27 cellular contexts compared by ENCODE assay signal in the genomic region with DNA sequence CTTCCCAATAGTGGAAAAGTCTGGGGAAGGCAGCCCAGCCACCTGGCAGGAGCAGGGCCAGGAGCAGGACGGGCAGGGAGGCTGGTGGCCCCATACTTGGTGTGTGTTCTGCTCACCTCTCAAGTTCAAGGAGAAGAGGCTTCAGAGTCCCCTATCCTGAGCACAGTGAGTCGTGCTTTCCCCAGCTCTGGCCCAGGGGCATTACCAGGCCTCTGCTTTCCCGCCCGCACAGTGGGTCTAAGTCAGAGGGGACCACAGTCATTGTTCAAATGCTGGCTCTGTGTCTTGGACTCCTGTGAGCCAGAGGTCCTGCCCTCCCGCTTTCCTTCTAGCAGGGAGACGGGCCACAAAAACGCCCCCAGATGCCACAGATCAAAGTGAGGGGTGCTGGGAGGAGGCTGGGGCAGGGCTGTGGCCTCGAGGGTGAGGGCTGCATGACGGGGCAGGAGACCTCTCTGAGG. TPM values are rescaled to one million over a fixed set of nuclear protein-coding genes. Genes with fewer than 3 reads are reported as not detected.
DNase-seq lines count a peak whose midpoint lies in the region; ATAC-seq lines count a peak whose summit lies in the region.
"Had no signal": no experiment of that assay in that cellular context is flagged by ENCODE, and none has a peak within 500 bp of the region (broad histone marks: within the 10 kb centered on the region; RNA-seq: fewer than 3 reads in every experiment).

No MANE protein-coding gene starts in this region.

- peaks cover 4% of the 10 kb centered on the region for H3K27me3 Mint-ChIP-seq in activated CD4-positive, alpha-beta T cell treated with anti-CD3 and anti-CD28 coated beads for 36 hours
- peaks cover 10% of the 10 kb centered on the region for H3K27me3 Mint-ChIP-seq in activated T-cell treated with anti-CD3 and anti-CD28 coated beads, Interleukin-2, amount 50 U/mL, for 72 hours (ENCODE audit: low read depth)

- H3K36me3 Mint-ChIP-seq in activated CD4-positive, alpha-beta T cell treated with anti-CD3 and anti-CD28 coated beads for 36 hours (ENCODE audit: low read depth): no peaks in the 10 kb centered on the region
- H3K36me3 Mint-ChIP-seq in activated T-cell treated with anti-CD3 and anti-CD28 coated beads, Interleukin-2, amount 50 U/mL, for 72 hours (ENCODE audit: insufficient read depth in 2 of 2): peaks cover 1 to 3% of the 10 kb centered on the region in 2 donors
- H3K36me3 Mint-ChIP-seq: CD4-positive, CD25-positive, alpha-beta regulatory T cell had no signal

- peaks cover 0 to 95% (median 63%) of the 10 kb centered on the region in 11 experiments; a peak in 17 of 22 replicates for H3K36me3 ChIP-seq in BLaER1 treated with 17β-estradiol and CSF1 and Interleukin-3, amounts not matched to agents 10 nM and 100 nM
- H3K36me3 ChIP-seq: Peyer's patch, SJCRH30, transverse colon had no signal

- intact Hi-C loops in activated CD4-positive, alpha-beta T cell treated with anti-CD3 and anti-CD28 coated beads for 36 hours (cut with DNase I, micrococcal nuclease): no loop called here
- intact Hi-C loops in right cardiac atrium (cut with DNase I): no loop called here
- intact Hi-C loops in posterior vena cava (cut with DNase I): no loop called here

- no peak overlapping the region for H3K4me3 ChIP-seq in BLaER1 treated with 17β-estradiol and CSF1 and Interleukin-3, amounts not matched to agents 10 nM and 100 nM
- no peak overlapping the region for H3K4me3 ChIP-seq in right cardiac atrium (ENCODE audit: low read length)
- H3K4me3 ChIP-seq: heart left ventricle, Peyer's patch, SJCRH30, transverse colon had no signal

- H3K4me1 ChIP-seq in BLaER1 treated with 17β-estradiol and CSF1 and Interleukin-3, amounts not matched to agents 10 nM and 100 nM: peaks cover 9 to 19% (median 13%) of the 10 kb centered on the region in 10 experiments; a peak in 18 of 20 replicates
- H3K4me1 ChIP-seq in right cardiac atrium (ENCODE audit: control insufficient read depth, insufficient read depth, low read length): no peaks in the 10 kb centered on the region
- H3K4me1 ChIP-seq: heart left ventricle, parathyroid adenoma, Peyer's patch, transverse colon had no signal

- peaks cover 0 to 45% (median 0%) of the 10 kb centered on the region in 11 experiments; a peak in 3 of 22 replicates for H4K20me1 ChIP-seq in BLaER1 treated with 17β-estradiol and CSF1 and Interleukin-3, amounts not matched to agents 10 nM and 100 nM

- no peak overlapping the region for H3K27ac Mint-ChIP-seq in activated CD4-positive, alpha-beta T cell treated with anti-CD3 and anti-CD28 coated beads for 36 hours
- no peak overlapping the region for H3K27ac Mint-ChIP-seq in activated T-cell treated with anti-CD3 and anti-CD28 coated beads, Interleukin-2, amount 50 U/mL, for 72 hours
- H3K27ac Mint-ChIP-seq: activated CD8-positive, alpha-beta T cell treated with anti-CD3 and anti-CD28 coated beads, Interleukin-2, amount 10 ng/mL, durations not matched to agents 7 days and 5 days; CD4-positive, CD25-positive, alpha-beta regulatory T cell; nephron progenitor cell had no signal

- peak overlapping the region in 7 of 11 experiments; percentile 4 to 61 (median 32); a peak in 7 of 22 replicates for H3K27ac ChIP-seq in BLaER1 treated with 17β-estradiol and CSF1 and Interleukin-3, amounts not matched to agents 10 nM and 100 nM
- no peak overlapping the region for H3K27ac ChIP-seq in right cardiac atrium (ENCODE audit: low read length)
- H3K27ac ChIP-seq: 22Rv1, heart left ventricle, parathyroid adenoma, Peyer's patch, SJCRH30, transverse colon had no signal

- POLR2A ChIA-PET in activated CD4-positive, alpha-beta T cell treated with anti-CD3 and anti-CD28 coated beads for 36 hours (lab: Charles Lee): no interaction called here

- DNase-seq in activated CD4-positive, alpha-beta T cell treated with anti-CD3 and anti-CD28 coated beads for 36 hours: peak; percentile 4
- DNase-seq in activated CD4-positive, alpha-beta T cell treated with anti-CD3 and anti-CD28 coated beads, Interleukin-2, amount 50 U/mL, for 4 hours: no peak
- DNase-seq in right cardiac atrium (peak in 2 of 3 donors; percentile 26 to 40), posterior vena cava (ENCODE audit: low spot score) (peak; percentile 68), HT-29 (ENCODE audit: low spot score) (no peak), NAMALWA (ENCODE audit: low spot score) (no peak)
- no peak for DNase-seq in activated T-cell treated with anti-CD3 and anti-CD28 coated beads, Interleukin-2, amount 50 U/mL, for 72 hours
- DNase-seq: activated CD8-positive, alpha-beta T cell treated with anti-CD3 and anti-CD28 coated beads, Interleukin-2, amount 10 ng/mL, durations not matched to agents 7 days and 5 days; activated T-cell treated with anti-CD3 and anti-CD28 coated beads for 4 hours; caudate nucleus; CD4-positive, CD25-positive, alpha-beta regulatory T cell; DND-41; GOT3; mammary epithelial cell; NCI-H146; stimulated activated CD4-positive, alpha-beta T cell treated with anti-CD3 and anti-CD28 coated beads, Interleukin-12 subunit alpha, Interleukin-12 subunit beta, amount 100 ng/mL, for 4 hours; stimulated activated CD4-positive, alpha-beta T cell treated with anti-CD3 and anti-CD28 coated beads, Interleukin-4, amount 100 ng/mL, for 1 hour; SW 1271 had no signal

- peak overlapping the region in 2 of 11 experiments; percentile 1 to 4; a peak in 3 of 22 replicates for H3K9ac ChIP-seq in BLaER1 treated with 17β-estradiol and CSF1 and Interleukin-3, amounts not matched to agents 10 nM and 100 nM
- H3K9ac ChIP-seq: parathyroid adenoma had no signal

- H3K9me3 Mint-ChIP-seq in activated CD4-positive, alpha-beta T cell treated with anti-CD3 and anti-CD28 coated beads for 36 hours (ENCODE audit: low read depth): peaks cover 11% of the 10 kb centered on the region
- H3K9me3 Mint-ChIP-seq in activated T-cell treated with anti-CD3 and anti-CD28 coated beads, Interleukin-2, amount 50 U/mL, for 72 hours: peaks cover 6 to 12% of the 10 kb centered on the region in 2 donors

- no peaks in the 10 kb centered on the region; a peak in 1 of 22 replicates for H3K9me3 ChIP-seq in BLaER1 treated with 17β-estradiol and CSF1 and Interleukin-3, amounts not matched to agents 10 nM and 100 nM (replicated peaks in 1 of 11)
- H3K9me3 ChIP-seq in right cardiac atrium (ENCODE audit: control insufficient read depth, low read length): no peaks in the 10 kb centered on the region
- H3K9me3 ChIP-seq: Peyer's patch, SJCRH30, transverse colon had no signal

- H3K4me2 ChIP-seq in BLaER1 treated with 17β-estradiol and CSF1 and Interleukin-3, amounts not matched to agents 10 nM and 100 nM: no peak overlapping the region

- peak; percentile 19 for ATAC-seq in activated CD4-positive, alpha-beta T cell treated with anti-CD3 and anti-CD28 coated beads for 36 hours
- ATAC-seq in right cardiac atrium: peak; percentile 12 to 18
- ATAC-seq in activated T-cell treated with anti-CD3 and anti-CD28 coated beads, Interleukin-2, amount 50 U/mL, for 72 hours (replicated peaks in 1 of 2): no peak
- ATAC-seq: activated CD8-positive, alpha-beta T cell treated with anti-CD3 and anti-CD28 coated beads, Interleukin-2, amount 10 ng/mL, durations not matched to agents 7 days and 5 days; esophagus mucosa had no signal

- no peak overlapping the region for H3K4me3 Mint-ChIP-seq in activated CD4-positive, alpha-beta T cell treated with anti-CD3 and anti-CD28 coated beads for 36 hours
- H3K4me3 Mint-ChIP-seq in activated T-cell treated with anti-CD3 and anti-CD28 coated beads, Interleukin-2, amount 50 U/mL, for 72 hours: no peak overlapping the region
- H3K4me3 Mint-ChIP-seq: activated CD8-positive, alpha-beta T cell treated with anti-CD3 and anti-CD28 coated beads, Interleukin-2, amount 10 ng/mL, durations not matched to agents 7 days and 5 days; CD4-positive, CD25-positive, alpha-beta regulatory T cell; nephron progenitor cell had no signal

- H3K27me3 ChIP-seq in BLaER1 treated with 17β-estradiol and CSF1 and Interleukin-3, amounts not matched to agents 10 nM and 100 nM: no peaks in the 10 kb centered on the region
- H3K27me3 ChIP-seq in right cardiac atrium (ENCODE audit: control insufficient read depth, insufficient read depth): no peaks in the 10 kb centered on the region
- H3K27me3 ChIP-seq: heart left ventricle, Peyer's patch, transverse colon had no signal

- no peaks in the 10 kb centered on the region for H3K4me1 Mint-ChIP-seq in activated CD4-positive, alpha-beta T cell treated with anti-CD3 and anti-CD28 coated beads for 36 hours
- H3K4me1 Mint-ChIP-seq in activated T-cell treated with anti-CD3 and anti-CD28 coated beads, Interleukin-2, amount 50 U/mL, for 72 hours (ENCODE audit: low read depth): no peaks in the 10 kb centered on the region
- H3K4me1 Mint-ChIP-seq: CD4-positive, CD25-positive, alpha-beta regulatory T cell; nephron progenitor cell had no signal

- CTCF ChIA-PET in activated CD4-positive, alpha-beta T cell treated with anti-CD3 and anti-CD28 coated beads for 36 hours (lab: Charles Lee): no interaction called here

- 89% methylated on average over 9 of the region's 9 CpGs for WGBS in right cardiac atrium

RNA-seq across cellular contexts. Expression of a gene that starts 27.6 kb away (rescaled TPM):
- total RNA-seq in activated CD4-positive, alpha-beta T cell treated with anti-CD3 and anti-CD28 coated beads for 36 hours: not detected
- total RNA-seq in right cardiac atrium (100 to 1,000 TPM in 2 of 4 donors, 10 to 100 TPM in 2; 52.8 to 133 (median 96.0) TPM), posterior vena cava (100 to 1,000 TPM in 1 of 2 donors, 10 to 100 TPM in 1; 14.9 to 104 TPM)
- polyA plus RNA-seq in right cardiac atrium: 80.6 TPM
- not detected for total RNA-seq in activated T-cell treated with anti-CD3 and anti-CD28 coated beads, Interleukin-2, amount 50 U/mL, for 72 hours
- total RNA-seq in HT-29 (2014; rRNA removed; shearing (Covaris generic)): not detected in 2 replicates
- total RNA-seq: activated CD8-positive, alpha-beta T cell treated with anti-CD3 and anti-CD28 coated beads, Interleukin-2, amount 10 ng/mL, durations not matched to agents 7 days and 5 days; CD4-positive, CD25-positive, alpha-beta regulatory T cell had no signal
- polyA plus RNA-seq: CD4-positive, CD25-positive, alpha-beta regulatory T cell; mammary epithelial cell had no signal

Comparison
In these comparisons a context has a peak if more than half of its experiments do, and no peak if none do; other contexts are left out.
1. DNase-seq: peak in activated CD4-positive, alpha-beta T cell treated with anti-CD3 and anti-CD28 coated beads for 36 hours (single experiment), right cardiac atrium (2 of 3) and posterior vena cava (single experiment); none in activated CD4-positive, alpha-beta T cell treated with anti-CD3 and anti-CD28 coated beads, Interleukin-2, amount 50 U/mL, for 4 hours (0 of 2), activated T-cell treated with anti-CD3 and anti-CD28 coated beads, Interleukin-2, amount 50 U/mL, for 72 hours (0 of 2), HT-29 (single experiment) and NAMALWA (single experiment).
2. ATAC-seq: peak in activated CD4-positive, alpha-beta T cell treated with anti-CD3 and anti-CD28 coated beads for 36 hours (single experiment) and right cardiac atrium (2 of 2); none in activated T-cell treated with anti-CD3 and anti-CD28 coated beads, Interleukin-2, amount 50 U/mL, for 72 hours (0 of 2).
3. RNA of a gene that starts 27.6 kb away (total RNA-seq): 14.9 to 104 TPM in posterior vena cava and 52.8 to 133 TPM in right cardiac atrium; not detected in activated CD4-positive, alpha-beta T cell treated with anti-CD3 and anti-CD28 coated beads for 36 hours, not detected in activated T-cell treated with anti-CD3 and anti-CD28 coated beads, Interleukin-2, amount 50 U/mL, for 72 hours and not detected in HT-29; every median in the first group is over 10 times any median in the second.